Comparison of ENCODE assay signal across 8 cellular contexts in genomic region chr4:119212251-119212963, GRCh38. TPM values are rescaled to one million over a fixed set of nuclear protein-coding genes. Genes with fewer than 3 reads are reported as not detected.
DNase-seq lines count a peak whose midpoint lies in the region; ATAC-seq lines count a peak whose summit lies in the region.

TSS of gene USP53 (plus strand) at chr4:119212713. CDS start at chr4:119239760, 27,047 bp downstream.

- H3K9me3 Mint-ChIP-seq in activated CD8-positive, alpha-beta memory T cell treated with anti-CD3 and anti-CD28 coated beads, Interleukin-2, amount 10 ng/mL, durations not matched to agents 7 days and 5 days (ENCODE audit: low read depth): no peaks in the 10 kb centered on the region
- H3K9me3 Mint-ChIP-seq in effector memory CD8-positive, alpha-beta T cell: no peaks in the 10 kb centered on the region

- ATAC-seq in GM21367 (IDR thresholded peaks at IDR 0.05; ENCODE audit: unreplicated experiment): peak; percentile 90
- ATAC-seq in activated CD8-positive, alpha-beta memory T cell treated with anti-CD3 and anti-CD28 coated beads, Interleukin-2, amount 10 ng/mL, durations not matched to agents 7 days and 5 days: peak; percentile 95
- peak; percentile 89 for ATAC-seq in effector memory CD8-positive, alpha-beta T cell (replicated peaks)

- peaks cover 4% of the 10 kb centered on the region for H3K36me3 Mint-ChIP-seq in activated CD8-positive, alpha-beta memory T cell treated with anti-CD3 and anti-CD28 coated beads, Interleukin-2, amount 10 ng/mL, durations not matched to agents 7 days and 5 days
- H3K36me3 Mint-ChIP-seq in effector memory CD8-positive, alpha-beta T cell (ENCODE audit: insufficient read depth): peaks cover 18% of the 10 kb centered on the region

- CTCF ChIA-PET in activated CD8-positive, alpha-beta memory T cell treated with anti-CD3 and anti-CD28 coated beads, Interleukin-2, amount 10 ng/mL, durations not matched to agents 7 days and 5 days (lab: Charles Lee): interaction anchor here (0.7 to 2.1 kb wide), 8 partner anchors 14 to 171 kb away, joined by 3 to 16 read pairs (median 4); a partner anchor contains a TSS

- peak; percentile 88 for DNase-seq in CMK (ENCODE audit: low read depth)
- peak; percentile 96 for DNase-seq in HT1080 (ENCODE audit: low read depth)
- peak; percentile 82 for DNase-seq in NOMO-1 treated with dmso at 0.1 percent for 144 hours (lab: John Stamatoyannopoulos, UW; ENCODE audit: unreplicated experiment)
- DNase-seq in activated CD8-positive, alpha-beta memory T cell treated with anti-CD3 and anti-CD28 coated beads, Interleukin-2, amount 10 ng/mL, durations not matched to agents 7 days and 5 days: peak; percentile 97
- DNase-seq in effector memory CD8-positive, alpha-beta T cell: peak; percentile 91 to 93 (median 92)
- DNase-seq in lung microvascular endothelial cell (ENCODE audit: low read depth in 2 of 2): peak; percentile 98 to 99
- peak; percentile 97 for DNase-seq in stimulated activated CD4-positive, alpha-beta T cell treated with anti-CD3 and anti-CD28 coated beads, TNF-alpha, amount 100 ng/mL, for 4 hours (ENCODE audit: low read depth in 3 of 3)

- peaks cover 6% of the 10 kb centered on the region for H3K27me3 Mint-ChIP-seq in activated CD8-positive, alpha-beta memory T cell treated with anti-CD3 and anti-CD28 coated beads, Interleukin-2, amount 10 ng/mL, durations not matched to agents 7 days and 5 days
- no peaks in the 10 kb centered on the region for H3K27me3 Mint-ChIP-seq in effector memory CD8-positive, alpha-beta T cell

- peaks cover 36% of the 10 kb centered on the region for H3K4me1 Mint-ChIP-seq in activated CD8-positive, alpha-beta memory T cell treated with anti-CD3 and anti-CD28 coated beads, Interleukin-2, amount 10 ng/mL, durations not matched to agents 7 days and 5 days
- H3K4me1 Mint-ChIP-seq in effector memory CD8-positive, alpha-beta T cell (ENCODE audit: low read depth in 2 of 2): peaks cover 22 to 23% of the 10 kb centered on the region in 2 donors

- peak within 1 kb of the TSS; percentile 84 for H3K4me3 Mint-ChIP-seq in activated CD8-positive, alpha-beta memory T cell treated with anti-CD3 and anti-CD28 coated beads, Interleukin-2, amount 10 ng/mL, durations not matched to agents 7 days and 5 days
- peak within 1 kb of the TSS; percentile 93 to 99 for H3K4me3 Mint-ChIP-seq in effector memory CD8-positive, alpha-beta T cell

- H3K27ac Mint-ChIP-seq in activated CD8-positive, alpha-beta memory T cell treated with anti-CD3 and anti-CD28 coated beads, Interleukin-2, amount 10 ng/mL, durations not matched to agents 7 days and 5 days: peak within 1 kb of the TSS; percentile 93
- peak within 1 kb of the TSS; percentile 84 to 96 for H3K27ac Mint-ChIP-seq in effector memory CD8-positive, alpha-beta T cell

RNA-seq across cellular contexts. Expression of gene USP53, which starts in this region (rescaled TPM):
- 16.5 and 18.5 TPM in 2 replicates for total RNA-seq in HT1080 (2014; rRNA removed; shearing (Covaris generic))
- 19.8 and 31.4 TPM in 2 replicates for polyA plus RNA-seq in HT1080 (2015; cell fraction: cytosol; rRNA removed)
- polyA plus RNA-seq in HT1080 (2015; cell fraction: nucleus; rRNA removed): 48.9 and 50.5 TPM in 2 replicates
- 1 to 10 TPM; 5.6 to 6.1 TPM for total RNA-seq in activated CD8-positive, alpha-beta memory T cell treated with anti-CD3 and anti-CD28 coated beads, Interleukin-2, amount 10 ng/mL, durations not matched to agents 7 days and 5 days
- total RNA-seq in lung microvascular endothelial cell: 18.3 and 18.5 TPM in 2 replicates

Comparison
In these comparisons a context has a peak if more than half of its experiments do, and no peak if none do; other contexts are left out.
1. Peak in every context shown above with its lines: DNase-seq and ATAC-seq.